30 cellular contexts compared by ENCODE assay signal in the genomic region with DNA sequence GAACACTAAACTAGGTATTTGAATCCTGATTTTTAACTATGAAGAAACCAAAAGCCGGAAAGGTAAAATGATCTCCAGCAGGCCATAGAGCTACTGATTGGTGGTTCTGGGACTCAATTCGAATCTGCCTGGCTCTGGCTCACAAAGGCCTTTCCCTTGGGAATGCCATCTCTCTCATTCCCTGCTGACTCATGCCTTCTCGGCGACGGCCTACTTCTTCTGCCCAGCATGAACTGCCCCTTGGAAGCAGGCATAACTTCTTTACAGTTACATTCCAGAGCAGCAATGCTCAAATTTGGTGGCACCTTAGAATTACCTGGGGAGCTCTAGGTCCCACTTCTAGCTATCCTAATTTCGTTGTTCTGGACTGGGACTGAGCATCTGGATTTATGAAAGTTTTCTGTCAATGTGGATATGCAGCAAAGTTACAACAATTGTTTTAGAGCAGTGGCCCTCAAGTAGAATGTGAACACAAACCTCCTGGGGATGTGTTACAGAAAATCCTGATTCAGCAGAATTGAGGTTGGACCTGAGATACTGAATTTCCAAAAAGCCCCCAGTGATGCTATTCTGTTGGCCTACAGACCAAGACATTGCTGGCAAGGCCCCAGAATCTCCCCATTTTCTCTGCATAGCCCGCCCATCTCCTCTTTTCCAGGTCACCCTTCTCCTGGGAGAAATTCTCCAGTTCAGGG.
DNase-seq lines count a peak whose midpoint lies in the region; ATAC-seq and TF ChIP-seq lines count a peak whose summit lies in the region.
"Had no signal": no experiment of that assay in that cellular context is flagged by ENCODE, and none has a peak within 500 bp of the region (broad histone marks: within the 10 kb centered on the region; RNA-seq: fewer than 3 reads in every experiment).

No MANE protein-coding gene starts in this region.

- TF ChIP-seq POLR2A in sigmoid colon (IDR thresholded peaks at IDR 0.05): no peak

- H3K9ac ChIP-seq in mesendoderm (ENCODE audit: low read length): no peak overlapping the region

- no peaks in the 10 kb centered on the region for H3K9me3 ChIP-seq in mucosa of descending colon
- H3K9me3 ChIP-seq in sigmoid colon: peaks cover 0 to 2% (median 0%) of the 10 kb centered on the region in 4 donors
- H3K9me3 ChIP-seq: ascending aorta, HAP-1, psoas muscle, vagina had no signal

- no peak overlapping the region for H2BK15ac ChIP-seq in mesendoderm (replicated peaks; ENCODE audit: low read depth)

- no peak overlapping the region for H2AK5ac ChIP-seq in mesendoderm (ENCODE audit: low read length)

- no peaks in the 10 kb centered on the region for H3K79me2 ChIP-seq in mesendoderm (ENCODE audit: control insufficient read depth, insufficient read depth, low read length)

- WGBS in mesendoderm (ENCODE audit: extremely low coverage, insufficient coverage, low lambda C conversion rate): no CpG with 5 or more reads among the region's 7 CpGs
- 74 to 79% methylated on average over 7 of the region's 7 CpGs for WGBS in sigmoid colon, 2 donors

- H3K27me3 ChIP-seq in mesendoderm (ENCODE audit: insufficient read depth, low read length, poor library complexity) (no peaks in the 10 kb centered on the region), sigmoid colon (no peaks in the 10 kb centered on the region)
- H3K27me3 ChIP-seq: ascending aorta, vagina had no signal

- H2BK120ac ChIP-seq in mesendoderm (ENCODE audit: low read depth, low read length): no peak overlapping the region

- no peak for TF ChIP-seq EP300 in sigmoid colon (IDR thresholded peaks at IDR 0.05)

- intact Hi-C loops in mucosa of descending colon (cut with DNase I, micrococcal nuclease): no loop called here
- intact Hi-C loops in sigmoid colon (cut with DNase I): no loop called here

- H4K5ac ChIP-seq in mesendoderm (ENCODE audit: low read length): no peak overlapping the region

- H3K23ac ChIP-seq in mesendoderm (ENCODE audit: low read length): no peak overlapping the region

- no peak for TF ChIP-seq CTCF in fibroblast of pulmonary artery (IDR thresholded peaks at IDR 0.05; ENCODE audit: low read length, missing control alignments)
- TF ChIP-seq CTCF in mucosa of descending colon (IDR thresholded peaks at IDR 0.05): no peak
- no peak for TF ChIP-seq CTCF in sigmoid colon (IDR thresholded peaks at IDR 0.05)

- no peaks in the 10 kb centered on the region for H3K79me1 ChIP-seq in mesendoderm (ENCODE audit: low read length)

- no peaks in the 10 kb centered on the region for H3K36me3 ChIP-seq in mesendoderm (ENCODE audit: control insufficient read depth, insufficient read depth, low read length)
- H3K36me3 ChIP-seq in mucosa of descending colon (ENCODE audit: low read depth): no peaks in the 10 kb centered on the region
- no peaks in the 10 kb centered on the region for H3K36me3 ChIP-seq in sigmoid colon
- H3K36me3 ChIP-seq: ascending aorta, HAP-1, vagina had no signal

- H3K27ac ChIP-seq in mesendoderm (ENCODE audit: low read depth, low read length) (no peak overlapping the region), sigmoid colon (no peak overlapping the region)
- H3K27ac ChIP-seq: 22Rv1, ascending aorta, PC-9, psoas muscle, vagina had no signal

- ATAC-seq in mucosa of descending colon: no peak
- ATAC-seq: activated CD4-positive, alpha-beta T cell treated with anti-CD3 and anti-CD28 coated beads for 36 hours; left cardiac atrium; psoas muscle; Right ventricle myocardium inferior had no signal

- H3K18ac ChIP-seq in mesendoderm (ENCODE audit: low read length): peak overlapping the region; percentile 25

- H4K8ac ChIP-seq in mesendoderm (ENCODE audit: low read depth, low read length): no peak overlapping the region

- peak overlapping the region; percentile 39 for H3K4ac ChIP-seq in mesendoderm (ENCODE audit: low read depth, low read length)

- H2BK5ac ChIP-seq in mesendoderm (ENCODE audit: low read length): no peak overlapping the region

- H3K4me2 ChIP-seq in mesendoderm (ENCODE audit: low read length): no peak overlapping the region
- H3K4me2 ChIP-seq: PC-9 had no signal

- H3K56ac ChIP-seq in mesendoderm (ENCODE audit: low read length): no peak overlapping the region

- no peak overlapping the region for H3K4me3 ChIP-seq in fibroblast of pulmonary artery (replicated peaks; ENCODE audit: low read depth, low read length)
- no peak overlapping the region for H3K4me3 ChIP-seq in mesendoderm (ENCODE audit: low read length)
- H3K4me3 ChIP-seq in mucosa of descending colon: no peak overlapping the region
- H3K4me3 ChIP-seq in sigmoid colon: no peak overlapping the region
- H3K4me3 ChIP-seq: ascending aorta, HAP-1, PC-9, psoas muscle, vagina had no signal

- DNase-seq in DMS 273 (lab: John Stamatoyannopoulos, UW; ENCODE audit: unreplicated experiment) (peak; percentile 1), DMS 273 treated with DMSO at 0.1 percent for 48 hours (lab: John Stamatoyannopoulos, UW) (no peak), NCI-H460 (ENCODE audit: extremely low read depth, low read depth) (peak; percentile 23), fibroblast of pulmonary artery (ENCODE audit: low read depth) (peak; percentile 50), mesendoderm (peak; percentile 78), NCI-H446 treated with DMSO at 0.1 percent for 48 hours (lab: John Stamatoyannopoulos, UW) (no peak), mucosa of descending colon (no peak), sigmoid colon (no peak)
- DNase-seq: activated CD4-positive, alpha-beta T cell treated with anti-CD3 and anti-CD28 coated beads for 36 hours; activated gamma-delta T cell; activated naive CD8-positive, alpha-beta T cell treated with anti-CD3 and anti-CD28 coated beads, Interleukin-2, amount 10 ng/mL, durations not matched to agents 7 days and 5 days; activated T-cell treated with anti-CD3 and anti-CD28 coated beads, Interleukin-2, amount 50 U/mL, for 1 hour; CD4-positive, alpha-beta memory T cell; DMS153; Kasumi-1; left cardiac atrium; naive B cell; NCI-H1048; NCI-H1694 treated with DMSO at 0.1 percent for 48 hours; NCI-H526 treated with DMSO at 0.1 percent for 48 hours; nucleus accumbens; PC-9; psoas muscle; stimulated activated naive CD4-positive, alpha-beta T cell; T-helper 2 cell had no signal

- H3K4me1 ChIP-seq in mesendoderm (ENCODE audit: control insufficient read depth, low read depth, low read length) (no peaks in the 10 kb centered on the region), mucosa of descending colon (ENCODE audit: low read depth) (no peaks in the 10 kb centered on the region), sigmoid colon (no peaks in the 10 kb centered on the region)
- H3K4me1 ChIP-seq: ascending aorta, HAP-1, psoas muscle, vagina had no signal

Comparison
In these comparisons a context has a peak if more than half of its experiments do, and no peak if none do; other contexts are left out.
1. DNase-seq: peak in DMS 273 (single experiment), NCI-H460 (single experiment), fibroblast of pulmonary artery (single experiment) and mesendoderm (single experiment); none in DMS 273 treated with DMSO at 0.1 percent for 48 hours (single experiment), NCI-H446 treated with DMSO at 0.1 percent for 48 hours (single experiment), mucosa of descending colon (0 of 3) and sigmoid colon (single experiment).